13 cellular contexts compared by ENCODE assay signal in the genomic region with DNA sequence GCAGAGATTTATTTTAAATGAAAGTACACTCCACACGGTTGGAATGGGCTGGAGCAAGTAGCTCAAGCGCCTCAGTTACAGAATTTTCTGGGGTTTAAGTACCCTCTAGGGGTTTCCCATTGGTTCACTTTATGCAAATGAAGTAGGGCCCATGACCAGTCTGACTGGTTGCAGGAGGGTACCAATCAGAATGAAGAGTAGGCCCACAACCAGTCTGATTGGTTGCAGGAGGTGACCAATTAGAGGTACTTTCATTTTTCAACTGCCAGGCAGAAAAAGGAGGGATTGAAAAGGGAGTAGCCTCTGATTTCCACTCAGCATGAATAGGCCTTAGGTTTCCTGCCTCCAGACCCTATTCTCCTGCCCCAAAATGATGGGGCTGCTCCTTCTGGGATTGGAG.
"Had no signal": no experiment of that assay in that cellular context is flagged by ENCODE, and none has a peak within 500 bp of the region (broad histone marks: within the 10 kb centered on the region; RNA-seq: fewer than 3 reads in every experiment).

No MANE protein-coding gene starts in this region.

- H3K27ac ChIP-seq: ascending aorta, cardiac muscle cell, colonic mucosa, gastrocnemius medialis, left ventricle myocardium inferior, ovary had no signal

- H3K9me3 Mint-ChIP-seq: activated naive CD8-positive, alpha-beta T cell treated with anti-CD3 and anti-CD28 coated beads, Interleukin-2, amount 10 ng/mL, durations not matched to agents 7 days and 5 days had no signal

- H3K4me1 ChIP-seq: ascending aorta, colonic mucosa, gastrocnemius medialis, left ventricle myocardium inferior had no signal

- H3K27ac Mint-ChIP-seq: type B pancreatic cell had no signal

- DNase-seq: activated CD4-positive, alpha-beta T cell treated with anti-CD3 and anti-CD28 coated beads, Interleukin-2, amount 50 U/mL, for 48 hours; activated naive CD8-positive, alpha-beta T cell treated with anti-CD3 and anti-CD28 coated beads, Interleukin-2, amount 10 ng/mL, durations not matched to agents 7 days and 5 days; colonic mucosa; effector CD4-positive, alpha-beta T cell; gastrocnemius medialis; left ventricle myocardium inferior; ovary; stimulated activated CD4-positive, alpha-beta T cell treated with anti-CD3 and anti-CD28 coated beads, Interleukin-12 subunit alpha, Interleukin-12 subunit beta, amount 100 ng/mL, for 4 hours; stimulated activated naive CD4-positive, alpha-beta T cell; substantia nigra had no signal

- H3K27me3 Mint-ChIP-seq: activated naive CD8-positive, alpha-beta T cell treated with anti-CD3 and anti-CD28 coated beads, Interleukin-2, amount 10 ng/mL, durations not matched to agents 7 days and 5 days had no signal

- H3K9me3 ChIP-seq: ascending aorta, colonic mucosa, gastrocnemius medialis, left ventricle myocardium inferior, ovary had no signal

- H3K36me3 Mint-ChIP-seq: activated naive CD8-positive, alpha-beta T cell treated with anti-CD3 and anti-CD28 coated beads, Interleukin-2, amount 10 ng/mL, durations not matched to agents 7 days and 5 days; type B pancreatic cell had no signal

- H3K4me1 Mint-ChIP-seq: activated naive CD8-positive, alpha-beta T cell treated with anti-CD3 and anti-CD28 coated beads, Interleukin-2, amount 10 ng/mL, durations not matched to agents 7 days and 5 days had no signal

- H3K4me3 ChIP-seq: ascending aorta, cardiac muscle cell, colonic mucosa, gastrocnemius medialis, left ventricle myocardium inferior, ovary had no signal

- H3K4me3 Mint-ChIP-seq: activated naive CD8-positive, alpha-beta T cell treated with anti-CD3 and anti-CD28 coated beads, Interleukin-2, amount 10 ng/mL, durations not matched to agents 7 days and 5 days; type B pancreatic cell had no signal

- H3K36me3 ChIP-seq: ascending aorta, cardiac muscle cell, colonic mucosa, gastrocnemius medialis, left ventricle myocardium inferior, ovary had no signal

- H3K27me3 ChIP-seq: ascending aorta, cardiac muscle cell, colonic mucosa, gastrocnemius medialis, ovary had no signal
